Comparison of ENCODE assay signal across 2 cellular contexts in genomic region chr3:196072313-196072712, GRCh38.
TF ChIP-seq lines count a peak whose summit lies in the region.

No MANE protein-coding gene starts in this region.

TF ChIP-seq in GM12891, 5 proteins besides CTCF, POLR2A, EP300 and RAD21:
- TF ChIP-seq POLR2AphosphoS5 (IDR thresholded peaks at IDR 0.05; ENCODE audit: low read depth, low read length) (no peak), TAF1 (IDR thresholded peaks at IDR 0.05; ENCODE audit: low read depth, low read length) (no peak), SPI1 (IDR thresholded peaks at IDR 0.05; ENCODE audit: low read depth, low read length) (peak; percentile 34; the same call in 1 of the 2 replicates)
TF ChIP-seq in GM12891: peak in this region for 1.

TF ChIP-seq in GM12878, 131 proteins besides CTCF, POLR2A, EP300 and RAD21:
- TF ChIP-seq ATF7 (IDR thresholded peaks at IDR 0.05; ENCODE audit: low read depth) (no peak), ATF2 (IDR thresholded peaks at IDR 0.05; ENCODE audit: low read length) (no peak), EGR1 (IDR thresholded peaks at IDR 0.05; ENCODE audit: borderline replicate concordance in 1 of 2, low read depth in 2 of 2, low read length in 2 of 2) (no peak), KLF5 (IDR thresholded peaks at IDR 0.05; ENCODE audit: partially characterized antibody) (no peak), FOXK2 (IDR thresholded peaks at IDR 0.05) (no peak), MTA2 (IDR thresholded peaks at IDR 0.05; ENCODE audit: low read depth) (no peak), RUNX3 (IDR thresholded peaks at IDR 0.05; ENCODE audit: low read length) (no peak), SRF (IDR thresholded peaks at IDR 0.05; ENCODE audit: low read depth in 2 of 2, low read length in 2 of 2) (no peak), ELK1 (IDR thresholded peaks at IDR 0.05; ENCODE audit: low read depth, low read length) (no peak), HDGF (IDR thresholded peaks at IDR 0.05) (no peak), IRF4 (IDR thresholded peaks at IDR 0.05; ENCODE audit: low read depth, low read length) (no peak), TCF3 (IDR thresholded peaks at IDR 0.05; ENCODE audit: borderline replicate concordance, insufficient read depth, low read depth, low read length) (no peak), ZNF622 (IDR thresholded peaks at IDR 0.05) (no peak), HSF1 (IDR thresholded peaks at IDR 0.05; ENCODE audit: low read depth, low read length) (no peak), RFX5 (IDR thresholded peaks at IDR 0.05; ENCODE audit: low read depth, low read length) (no peak)
- TF ChIP-seq, protein P1, sequence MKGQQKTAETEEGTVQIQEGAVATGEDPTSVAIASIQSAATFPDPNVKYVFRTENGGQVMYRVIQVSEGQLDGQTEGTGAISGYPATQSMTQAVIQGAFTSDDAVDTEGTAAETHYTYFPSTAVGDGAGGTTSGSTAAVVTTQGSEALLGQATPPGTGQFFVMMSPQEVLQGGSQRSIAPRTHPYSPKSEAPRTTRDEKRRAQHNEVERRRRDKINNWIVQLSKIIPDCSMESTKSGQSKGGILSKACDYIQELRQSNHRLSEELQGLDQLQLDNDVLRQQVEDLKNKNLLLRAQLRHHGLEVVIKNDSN (IDR thresholded peaks at IDR 0.05; ENCODE audit: borderline replicate concordance, extremely low read length, insufficient read depth, low read depth, low read length) = no peak
- TF ChIP-seq, protein P2, sequence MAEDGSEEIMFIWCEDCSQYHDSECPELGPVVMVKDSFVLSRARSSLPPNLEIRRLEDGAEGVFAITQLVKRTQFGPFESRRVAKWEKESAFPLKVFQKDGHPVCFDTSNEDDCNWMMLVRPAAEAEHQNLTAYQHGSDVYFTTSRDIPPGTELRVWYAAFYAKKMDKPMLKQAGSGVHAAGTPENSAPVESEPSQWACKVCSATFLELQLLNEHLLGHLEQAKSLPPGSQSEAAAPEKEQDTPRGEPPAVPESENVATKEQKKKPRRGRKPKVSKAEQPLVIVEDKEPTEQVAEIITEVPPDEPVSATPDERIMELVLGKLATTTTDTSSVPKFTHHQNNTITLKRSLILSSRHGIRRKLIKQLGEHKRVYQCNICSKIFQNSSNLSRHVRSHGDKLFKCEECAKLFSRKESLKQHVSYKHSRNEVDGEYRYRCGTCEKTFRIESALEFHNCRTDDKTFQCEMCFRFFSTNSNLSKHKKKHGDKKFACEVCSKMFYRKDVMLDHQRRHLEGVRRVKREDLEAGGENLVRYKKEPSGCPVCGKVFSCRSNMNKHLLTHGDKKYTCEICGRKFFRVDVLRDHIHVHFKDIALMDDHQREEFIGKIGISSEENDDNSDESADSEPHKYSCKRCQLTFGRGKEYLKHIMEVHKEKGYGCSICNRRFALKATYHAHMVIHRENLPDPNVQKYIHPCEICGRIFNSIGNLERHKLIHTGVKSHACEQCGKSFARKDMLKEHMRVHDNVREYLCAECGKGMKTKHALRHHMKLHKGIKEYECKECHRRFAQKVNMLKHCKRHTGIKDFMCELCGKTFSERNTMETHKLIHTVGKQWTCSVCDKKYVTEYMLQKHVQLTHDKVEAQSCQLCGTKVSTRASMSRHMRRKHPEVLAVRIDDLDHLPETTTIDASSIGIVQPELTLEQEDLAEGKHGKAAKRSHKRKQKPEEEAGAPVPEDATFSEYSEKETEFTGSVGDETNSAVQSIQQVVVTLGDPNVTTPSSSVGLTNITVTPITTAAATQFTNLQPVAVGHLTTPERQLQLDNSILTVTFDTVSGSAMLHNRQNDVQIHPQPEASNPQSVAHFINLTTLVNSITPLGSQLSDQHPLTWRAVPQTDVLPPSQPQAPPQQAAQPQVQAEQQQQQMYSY (CRISPR knock-in tag; IDR thresholded peaks at IDR 0.05) = no peak
- TF ChIP-seq, protein P3, sequence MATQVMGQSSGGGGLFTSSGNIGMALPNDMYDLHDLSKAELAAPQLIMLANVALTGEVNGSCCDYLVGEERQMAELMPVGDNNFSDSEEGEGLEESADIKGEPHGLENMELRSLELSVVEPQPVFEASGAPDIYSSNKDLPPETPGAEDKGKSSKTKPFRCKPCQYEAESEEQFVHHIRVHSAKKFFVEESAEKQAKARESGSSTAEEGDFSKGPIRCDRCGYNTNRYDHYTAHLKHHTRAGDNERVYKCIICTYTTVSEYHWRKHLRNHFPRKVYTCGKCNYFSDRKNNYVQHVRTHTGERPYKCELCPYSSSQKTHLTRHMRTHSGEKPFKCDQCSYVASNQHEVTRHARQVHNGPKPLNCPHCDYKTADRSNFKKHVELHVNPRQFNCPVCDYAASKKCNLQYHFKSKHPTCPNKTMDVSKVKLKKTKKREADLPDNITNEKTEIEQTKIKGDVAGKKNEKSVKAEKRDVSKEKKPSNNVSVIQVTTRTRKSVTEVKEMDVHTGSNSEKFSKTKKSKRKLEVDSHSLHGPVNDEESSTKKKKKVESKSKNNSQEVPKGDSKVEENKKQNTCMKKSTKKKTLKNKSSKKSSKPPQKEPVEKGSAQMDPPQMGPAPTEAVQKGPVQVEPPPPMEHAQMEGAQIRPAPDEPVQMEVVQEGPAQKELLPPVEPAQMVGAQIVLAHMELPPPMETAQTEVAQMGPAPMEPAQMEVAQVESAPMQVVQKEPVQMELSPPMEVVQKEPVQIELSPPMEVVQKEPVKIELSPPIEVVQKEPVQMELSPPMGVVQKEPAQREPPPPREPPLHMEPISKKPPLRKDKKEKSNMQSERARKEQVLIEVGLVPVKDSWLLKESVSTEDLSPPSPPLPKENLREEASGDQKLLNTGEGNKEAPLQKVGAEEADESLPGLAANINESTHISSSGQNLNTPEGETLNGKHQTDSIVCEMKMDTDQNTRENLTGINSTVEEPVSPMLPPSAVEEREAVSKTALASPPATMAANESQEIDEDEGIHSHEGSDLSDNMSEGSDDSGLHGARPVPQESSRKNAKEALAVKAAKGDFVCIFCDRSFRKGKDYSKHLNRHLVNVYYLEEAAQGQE (IDR thresholded peaks at IDR 0.05; ENCODE audit: low read depth, low read length) = no peak
TF ChIP-seq in GM12878: peak in this region for 0.
